Comparison of ENCODE assay signal across 18 cellular contexts in genomic region chr18:34544930-34545329, GRCh38.
"Had no signal": no experiment of that assay in that cellular context is flagged by ENCODE, and none has a peak within 500 bp of the region (broad histone marks: within the 10 kb centered on the region; RNA-seq: fewer than 3 reads in every experiment).

No MANE protein-coding gene starts in this region.

- H3K36me3 ChIP-seq: ascending aorta, breast epithelium, lower lobe of right lung, neutrophil, sigmoid colon, thoracic aorta, upper lobe of left lung, WERI-Rb-1 had no signal

- H3K27ac ChIP-seq: ascending aorta, breast epithelium, lower lobe of right lung, neutrophil, sigmoid colon, thoracic aorta, upper lobe of left lung, WERI-Rb-1 had no signal

- DNase-seq: activated CD4-positive, alpha-beta T cell treated with anti-CD3 and anti-CD28 coated beads, Interleukin-2, amount 50 U/mL, for 4 hours; activated gamma-delta T cell; activated T-cell treated with anti-CD3 and anti-CD28 coated beads, Interleukin-2, amount 50 U/mL, for 72 hours; cerebellar nuclear complex; effector CD4-positive, alpha-beta T cell; hypothalamus; islet precursor cell; lower lobe of right lung; sigmoid colon; stimulated activated CD4-positive, alpha-beta T cell treated with anti-CD3 and anti-CD28 coated beads, Interleukin-4, amount 100 ng/mL, for 4 hours; upper lobe of left lung; WERI-Rb-1 had no signal

- H3K9me3 ChIP-seq: ascending aorta, breast epithelium, lower lobe of right lung, neutrophil, sigmoid colon, thoracic aorta, upper lobe of left lung had no signal

- ATAC-seq: activated T-cell treated with anti-CD3 and anti-CD28 coated beads, Interleukin-2, amount 50 U/mL, for 72 hours; lower lobe of right lung; natural killer cell treated with Interleukin-12 subunit alpha and Interleukin-12 subunit beta and Interleukin-15 and Interleukin-18, amount 100 ng/mL, for 72 hours; stimulated activated memory B cell treated with anti-CD40 and anti-IgM and Interleukin-4, amounts not matched to agents 10 μg/mL and 1 μg/mL and 100 μg/mL, for 72 hours had no signal

- H3K4me3 ChIP-seq: ascending aorta, breast epithelium, lower lobe of right lung, sigmoid colon, thoracic aorta, upper lobe of left lung had no signal

- H3K27me3 ChIP-seq: ascending aorta, breast epithelium, neutrophil, sigmoid colon, upper lobe of left lung had no signal

- H3K4me1 ChIP-seq: ascending aorta, breast epithelium, lower lobe of right lung, sigmoid colon, upper lobe of left lung had no signal
